8 cellular contexts compared by ENCODE assay signal in genomic region chr11:66727883-66728759, GRCh38. TPM values are rescaled to one million over a fixed set of nuclear protein-coding genes. Genes with fewer than 3 reads are reported as not detected.
DNase-seq lines count a peak whose midpoint lies in the region; ATAC-seq, FAIRE-seq and TF ChIP-seq lines count a peak whose summit lies in the region.

No MANE protein-coding gene starts in this region.

- peaks cover 0 to 18% (median 17%) of the 10 kb centered on the region in 4 donors for H3K4me1 ChIP-seq in sigmoid colon

- H3K4me3 ChIP-seq in sigmoid colon, result peak overlapping the region; percentile 31 to 56 (median 50)

- peak; percentile 58 for DNase-seq in activated effector memory CD4-positive, alpha-beta T cell treated with anti-CD3 and anti-CD28 coated beads, Interleukin-2, amount 50 U/mL, for 16 hours
- DNase-seq in activated effector memory CD4-positive, alpha-beta T cell treated with Interleukin-2 at 50 U/mL for 16 hours, result no peak
- no peak for DNase-seq in T-helper 17 cell
- DNase-seq in frontal cortex (ENCODE audit: low spot score in 2 of 2), result peak; percentile 64 to 70
- DNase-seq in sigmoid colon, result peak; percentile 52
- DNase-seq in stimulated activated CD4-positive, alpha-beta T cell treated with anti-CD3 and anti-CD28 coated beads, Interleukin-4, amount 100 ng/mL, for 24 hours, result no peak
- DNase-seq in 8988T, result no peak

- no peaks in the 10 kb centered on the region for H3K9me3 ChIP-seq in T-helper 17 cell (ENCODE audit: control insufficient read depth, low read length, poor library complexity, severe bottlenecking)
- no peaks in the 10 kb centered on the region for H3K9me3 ChIP-seq in sigmoid colon

- no peak for FAIRE-seq in frontal cortex (lab: Jason Lieb, UNC)

- TF ChIP-seq CTCF in sigmoid colon (IDR thresholded peaks at IDR 0.05), result no peak

- 1% methylated on average over 128 of the region's 128 CpGs for WGBS in sigmoid colon, 2 donors

- TF ChIP-seq EP300 in sigmoid colon (IDR thresholded peaks at IDR 0.05), result no peak

- no peaks in the 10 kb centered on the region for H3K36me3 ChIP-seq in sigmoid colon

- peaks cover 67% of the 10 kb centered on the region for H3K27me3 Mint-ChIP-seq in T-helper 17 cell

- no peak for TF ChIP-seq POLR2A in sigmoid colon (IDR thresholded peaks at IDR 0.05)

- H3K27ac ChIP-seq in sigmoid colon, result no peak overlapping the region

- peaks cover 14% of the 10 kb centered on the region for H3K4me1 Mint-ChIP-seq in T-helper 17 cell

- intact Hi-C loops in sigmoid colon (cut with DNase I), result no loop called here

- H3K27me3 ChIP-seq in sigmoid colon, result peaks cover 2 to 61% (median 27%) of the 10 kb centered on the region in 3 donors

- ATAC-seq in T-helper 17 cell, result peak; percentile 51
- ATAC-seq in HG03025 (IDR thresholded peaks at IDR 0.05; ENCODE audit: low FRiP score, unreplicated experiment), result no peak

- H3K4me3 Mint-ChIP-seq in T-helper 17 cell, result peak overlapping the region; percentile 98

- peaks cover 15% of the 10 kb centered on the region for H3K36me3 Mint-ChIP-seq in T-helper 17 cell (ENCODE audit: low read depth)

- no peak overlapping the region for H3K27ac Mint-ChIP-seq in T-helper 17 cell

RNA-seq across cellular contexts. Expression of gene SPTBN2, which starts 0.9 kb away (rescaled TPM):
- total RNA-seq in T-helper 17 cell (under 1 TPM in 1 of 2 donors, not detected in 1; 0.23 TPM), frontal cortex (170 TPM), sigmoid colon (1 to 10 TPM in 3 of 4 donors, under 1 TPM in 1; 0.33 to 4.9 (median 2.7) TPM)
- 1 to 10 TPM; 1.4 to 5.7 (median 4.2) TPM for polyA plus RNA-seq in sigmoid colon

RNA-seq across cellular contexts. Expression of gene RBM4B, which starts 50.4 kb away (rescaled TPM):
- total RNA-seq in T-helper 17 cell, result 1 to 10 TPM; 7.3 to 9.9 TPM
- 102 TPM for total RNA-seq in frontal cortex
- total RNA-seq in sigmoid colon, result 10 to 100 TPM; 14.0 to 30.7 (median 16.6) TPM
- 10 to 100 TPM in 2 of 3 donors, 1 to 10 TPM in 1; 6.6 to 12.8 (median 10.4) TPM for polyA plus RNA-seq in sigmoid colon

Comparison
In these comparisons a context has a peak if more than half of its experiments do, and no peak if none do; other contexts are left out.
1. DNase-seq: peak in activated effector memory CD4-positive, alpha-beta T cell treated with anti-CD3 and anti-CD28 coated beads, Interleukin-2, amount 50 U/mL, for 16 hours (single experiment), frontal cortex (2 of 2) and sigmoid colon (single experiment); none in activated effector memory CD4-positive, alpha-beta T cell treated with Interleukin-2 at 50 U/mL for 16 hours (single experiment), T-helper 17 cell (0 of 3), stimulated activated CD4-positive, alpha-beta T cell treated with anti-CD3 and anti-CD28 coated beads, Interleukin-4, amount 100 ng/mL, for 24 hours (single experiment) and 8988T (single experiment).
2. RNA of gene SPTBN2, which starts 0.9 kb away (total RNA-seq): 170 TPM in frontal cortex (single experiment); 0.33 to 4.9 TPM in sigmoid colon and 0.23 TPM in T-helper 17 cell; every median in the first group is over 10 times any median in the second.